Comparison of ENCODE assay signal across 16 cellular contexts in the genomic region with DNA sequence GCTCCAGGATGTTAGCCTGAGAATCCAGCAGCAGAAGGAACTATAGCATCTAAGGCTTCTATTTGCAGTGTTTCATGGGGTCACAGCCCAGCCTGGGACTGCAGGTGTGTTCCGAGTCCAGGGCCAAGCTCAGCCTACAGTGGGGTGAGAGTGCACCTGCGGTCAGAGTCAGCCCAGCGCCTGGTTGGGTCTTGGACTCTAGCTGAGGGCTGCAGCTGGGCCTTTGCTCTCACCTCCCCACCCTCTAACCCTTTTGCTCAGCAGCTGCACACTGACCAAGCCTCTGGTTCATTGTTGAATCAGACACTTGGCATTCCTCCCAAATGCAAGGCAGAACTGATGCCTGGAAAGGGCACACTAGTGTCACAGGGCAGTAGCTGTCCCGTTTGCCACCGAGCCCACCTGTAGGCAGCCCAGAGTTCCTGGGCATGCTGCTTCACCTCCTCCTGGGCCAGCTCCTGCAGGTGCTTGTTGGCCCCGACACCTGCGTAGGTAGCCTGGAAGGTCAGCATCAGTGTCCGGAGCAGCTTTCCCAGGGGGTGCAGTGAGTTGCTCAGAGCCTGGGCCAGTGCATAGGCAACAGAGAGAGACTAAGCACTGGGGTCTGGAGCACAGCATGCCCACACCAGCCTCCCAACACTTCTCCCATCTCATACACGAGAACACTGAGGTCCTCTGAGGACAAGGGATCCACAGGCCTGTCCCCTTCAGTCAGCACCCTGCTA. TPM values are rescaled to one million over a fixed set of nuclear protein-coding genes. Genes with fewer than 3 reads are reported as not detected.
A peak's percentile ranks its signal among the peaks of the same experiment; 100 is the strongest.
DNase-seq lines count a peak whose midpoint lies in the region; ATAC-seq and TF ChIP-seq lines count a peak whose summit lies in the region.
"Had no signal": no experiment of that assay in that cellular context is flagged by ENCODE, and none has a peak within 500 bp of the region (broad histone marks: within the 10 kb centered on the region; RNA-seq: fewer than 3 reads in every experiment).

No MANE protein-coding gene starts in this region.

- H3K9me3 ChIP-seq in left ventricle myocardium inferior (replicated peaks): no peaks in the 10 kb centered on the region
- H3K9me3 ChIP-seq: transverse colon had no signal

- peaks cover 72% of the 10 kb centered on the region for H3K36me3 ChIP-seq in left ventricle myocardium inferior
- H3K36me3 ChIP-seq: transverse colon had no signal

- DNase-seq in EL (peak; percentile 36), RPMI7951 (ENCODE audit: low read depth) (peak; percentile 58), left ventricle myocardium inferior (peak; percentile 12), pons (ENCODE audit: low spot score) (peak; percentile 80), type B pancreatic cell (ENCODE audit: extremely low spot score, unreplicated experiment) (no peak), NCI-H82 treated with DMSO at 0.1 percent for 48 hours (lab: John Stamatoyannopoulos, UW; ENCODE audit: unreplicated experiment) (no peak)
- DNase-seq: activated CD8-positive, alpha-beta T cell treated with anti-CD3 and anti-CD28 coated beads for 36 hours; DMS 273 treated with DMSO at 0.1 percent for 48 hours; MV-4-11; NCI-H2107; stimulated activated CD4-positive, alpha-beta T cell treated with anti-CD3 and anti-CD28 coated beads, Interleukin-2, amount 100 ng/mL, for 48 hours; transverse colon had no signal

- no peaks in the 10 kb centered on the region for H3K27me3 Mint-ChIP-seq in type B pancreatic cell
- H3K27me3 Mint-ChIP-seq: activated CD8-positive, alpha-beta T cell treated with anti-CD3 and anti-CD28 coated beads for 36 hours had no signal

- H3K27ac ChIP-seq in left ventricle myocardium inferior (replicated peaks): no peak overlapping the region

- H3K4me1 Mint-ChIP-seq in type B pancreatic cell (ENCODE audit: unreplicated experiment): peaks cover 5% of the 10 kb centered on the region
- H3K4me1 Mint-ChIP-seq: B cell had no signal

- intact Hi-C loops in left ventricle myocardium inferior (cut with micrococcal nuclease): no loop called here

- peaks cover 33% of the 10 kb centered on the region for H3K4me1 ChIP-seq in left ventricle myocardium inferior
- H3K4me1 ChIP-seq: transverse colon had no signal

- H3K4me3 ChIP-seq in left ventricle myocardium inferior: peak overlapping the region; percentile 45
- H3K4me3 ChIP-seq: transverse colon had no signal

- no peaks in the 10 kb centered on the region for H3K27me3 ChIP-seq in left ventricle myocardium inferior (ENCODE audit: low read depth)
- H3K27me3 ChIP-seq: transverse colon had no signal

- peaks cover 4% of the 10 kb centered on the region for H3K36me3 Mint-ChIP-seq in type B pancreatic cell

- no peak for TF ChIP-seq CTCF in left ventricle myocardium inferior (IDR thresholded peaks at IDR 0.05; ENCODE audit: borderline replicate concordance)
- TF ChIP-seq CTCF in type B pancreatic cell (conservative IDR thresholded peaks at IDR 0.05): no peak

- ATAC-seq in HG03280 (IDR thresholded peaks at IDR 0.05; ENCODE audit: unreplicated experiment) (no peak), GM21390 (IDR thresholded peaks at IDR 0.05; ENCODE audit: unreplicated experiment) (no peak)
- ATAC-seq: activated CD8-positive, alpha-beta T cell treated with anti-CD3 and anti-CD28 coated beads for 36 hours had no signal

- H3K27ac Mint-ChIP-seq in type B pancreatic cell: no peak overlapping the region
- H3K27ac Mint-ChIP-seq: activated CD8-positive, alpha-beta T cell treated with anti-CD3 and anti-CD28 coated beads for 36 hours; activated T-helper 1 cell treated with anti-CD3 and anti-CD28 coated beads, Interleukin-12 subunit alpha, Interleukin-12 subunit beta, Interleukin-2, Interleukin-4 antibody, amounts not matched to agents 30 ng/mL and 10 ng/mL and 1 ng/mL, durations not matched to agents 14 hours and 24 hours and 36 hours; B cell had no signal

- no peaks in the 10 kb centered on the region for H3K9me3 Mint-ChIP-seq in type B pancreatic cell
- H3K9me3 Mint-ChIP-seq: activated CD8-positive, alpha-beta T cell treated with anti-CD3 and anti-CD28 coated beads for 36 hours; activated T-helper 1 cell treated with anti-CD3 and anti-CD28 coated beads, Interleukin-12 subunit alpha, Interleukin-12 subunit beta, Interleukin-2, Interleukin-4 antibody, amounts not matched to agents 30 ng/mL and 10 ng/mL and 1 ng/mL, durations not matched to agents 14 hours and 24 hours and 36 hours had no signal

- no peak overlapping the region for H3K4me3 Mint-ChIP-seq in type B pancreatic cell
- H3K4me3 Mint-ChIP-seq: activated CD8-positive, alpha-beta T cell treated with anti-CD3 and anti-CD28 coated beads for 36 hours; activated T-helper 1 cell treated with anti-CD3 and anti-CD28 coated beads, Interleukin-12 subunit alpha, Interleukin-12 subunit beta, Interleukin-2, Interleukin-4 antibody, amounts not matched to agents 30 ng/mL and 10 ng/mL and 1 ng/mL, durations not matched to agents 14 hours and 24 hours and 36 hours; B cell had no signal

RNA-seq across cellular contexts. Expression of gene ALS2CL, which starts 17.5 kb away (rescaled TPM):
- 0.59 and 1.2 TPM in 2 replicates for total RNA-seq in RPMI7951 (2014; rRNA removed; shearing (Covaris generic))
- total RNA-seq in left ventricle myocardium inferior (33.7 TPM), type B pancreatic cell (ENCODE audit: low replicate concordance) (31.7 and 70.8 TPM in 2 replicates)

RNA-seq across cellular contexts. Expression of gene TMIE, which starts 25.2 kb away (rescaled TPM):
- total RNA-seq in RPMI7951 (2014; rRNA removed; shearing (Covaris generic)): 0.10 TPM in 1 of 2 replicates, not detected in the other
- 1.5 TPM for total RNA-seq in left ventricle myocardium inferior
- 0.48 and 0.62 TPM in 2 replicates for total RNA-seq in type B pancreatic cell (ENCODE audit: low replicate concordance)
- total RNA-seq: activated T-helper 1 cell treated with anti-CD3 and anti-CD28 coated beads, Interleukin-12 subunit alpha, Interleukin-12 subunit beta, Interleukin-2, Interleukin-4 antibody, amounts not matched to agents 30 ng/mL and 10 ng/mL and 1 ng/mL, durations not matched to agents 14 hours and 24 hours and 36 hours; B cell; transverse colon had no signal

RNA-seq across cellular contexts. Expression of gene PRSS50, which starts 41.7 kb away (rescaled TPM):
- not detected in 2 replicates for total RNA-seq in RPMI7951 (2014; rRNA removed; shearing (Covaris generic))
- 0.22 TPM for total RNA-seq in left ventricle myocardium inferior
- 1.1 and 1.2 TPM in 2 replicates for total RNA-seq in type B pancreatic cell (ENCODE audit: low replicate concordance)
- total RNA-seq: activated CD8-positive, alpha-beta T cell treated with anti-CD3 and anti-CD28 coated beads for 36 hours; activated T-helper 1 cell treated with anti-CD3 and anti-CD28 coated beads, Interleukin-12 subunit alpha, Interleukin-12 subunit beta, Interleukin-2, Interleukin-4 antibody, amounts not matched to agents 30 ng/mL and 10 ng/mL and 1 ng/mL, durations not matched to agents 14 hours and 24 hours and 36 hours had no signal

Comparison
In these comparisons a context has a peak if more than half of its experiments do, and no peak if none do; other contexts are left out.
1. DNase-seq: peak in EL (single experiment), RPMI7951 (single experiment), left ventricle myocardium inferior (single experiment) and pons (single experiment); none in type B pancreatic cell (single experiment) and NCI-H82 treated with DMSO at 0.1 percent for 48 hours (single experiment).
2. RNA of gene ALS2CL, which starts 17.5 kb away (total RNA-seq): 33.7 TPM in left ventricle myocardium inferior (single experiment) and 31.7 to 70.8 TPM in type B pancreatic cell; 0.59 to 1.2 TPM in RPMI7951; every median in the first group is over 10 times any median in the second.